27 cellular contexts compared by ENCODE assay signal in the genomic region with DNA sequence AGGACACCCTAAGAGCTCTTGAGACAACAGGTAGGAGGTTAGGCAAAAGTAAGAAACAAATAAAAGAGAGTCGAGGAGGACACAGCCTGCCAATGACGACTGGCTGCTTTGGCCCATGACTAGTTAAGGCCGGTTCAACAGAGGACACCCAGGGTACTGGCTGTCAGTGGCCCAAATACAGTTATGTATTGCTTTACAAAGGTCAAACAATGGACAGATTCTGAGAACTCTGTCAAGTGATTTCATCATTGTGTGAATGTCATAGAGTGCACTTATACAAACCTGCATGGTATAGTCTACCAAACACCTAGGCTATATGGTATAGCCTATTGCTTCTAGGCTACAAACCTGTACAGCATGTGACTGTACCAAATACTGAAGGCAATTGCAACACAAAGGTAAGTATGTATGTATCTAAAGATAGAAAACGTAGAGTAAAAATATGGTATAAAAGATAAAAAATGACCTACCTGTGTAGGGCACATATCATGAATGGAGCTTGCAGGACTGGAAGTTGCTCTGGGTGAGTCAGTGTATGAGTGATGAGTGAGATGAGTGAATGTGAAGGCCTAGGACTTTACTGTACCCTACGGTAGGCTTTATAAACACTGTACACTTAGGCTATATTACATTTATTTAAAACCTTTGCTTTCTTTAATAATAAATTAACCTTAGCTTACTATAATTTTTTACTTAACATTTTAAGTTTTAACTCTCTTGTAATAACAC.
"Had no signal": no experiment of that assay in that cellular context is flagged by ENCODE, and none has a peak within 500 bp of the region (broad histone marks: within the 10 kb centered on the region; RNA-seq: fewer than 3 reads in every experiment).

No MANE protein-coding gene starts in this region.

- DNase-seq: activated CD4-positive, alpha-beta memory T cell treated with anti-CD3 and anti-CD28 coated beads for 36 hours; activated CD4-positive, alpha-beta T cell treated with anti-CD3 and anti-CD28 coated beads, Interleukin-2, amount 10 ng/mL, durations not matched to agents 7 days and 5 days; activated CD4-positive, CD25-positive, alpha-beta regulatory T cell; activated gamma-delta T cell treated with Interleukin-2 at 50 U/mL for 16 hours; activated naive CD4-positive, alpha-beta T cell treated with anti-CD3 and anti-CD28 coated beads, Interleukin-2, amount 10 ng/mL, durations not matched to agents 7 days and 5 days; activated naive CD8-positive, alpha-beta T cell treated with anti-CD3 and anti-CD28 coated beads for 36 hours; activated T-cell treated with anti-CD3 and anti-CD28 coated beads for 4 hours; activated T-cell treated with anti-CD3 and anti-CD28 coated beads, Interleukin-2, amount 50 U/mL, for 48 hours; anterior cingulate cortex; central memory CD4-positive, alpha-beta T cell; Kasumi-1; KBM-7; NCI-H1105 treated with DMSO at 0.1 percent for 48 hours; NCI-H1436 treated with DMSO at 0.1 percent for 48 hours; NCI-H187; NCI-H2081; NCI-H2171; NCI-H2227 treated with DMSO at 0.1 percent for 48 hours; NCI-H446 treated with DMSO at 0.1 percent for 48 hours; NCI-H526; NCI-H82; Peyer's patch; SHP77 treated with DMSO at 0.1 percent for 48 hours; T-cell; T-helper 2 cell; T1000 had no signal

- H3K4me3 ChIP-seq: Peyer's patch had no signal

- ATAC-seq: activated T-helper 17 cell treated with anti-CD3 and anti-CD28 coated beads, Interleukin-2, amount 50 U/mL, for 72 hours; T-cell had no signal
